Comparison of ENCODE assay signal across 8 cellular contexts in the genomic region with DNA sequence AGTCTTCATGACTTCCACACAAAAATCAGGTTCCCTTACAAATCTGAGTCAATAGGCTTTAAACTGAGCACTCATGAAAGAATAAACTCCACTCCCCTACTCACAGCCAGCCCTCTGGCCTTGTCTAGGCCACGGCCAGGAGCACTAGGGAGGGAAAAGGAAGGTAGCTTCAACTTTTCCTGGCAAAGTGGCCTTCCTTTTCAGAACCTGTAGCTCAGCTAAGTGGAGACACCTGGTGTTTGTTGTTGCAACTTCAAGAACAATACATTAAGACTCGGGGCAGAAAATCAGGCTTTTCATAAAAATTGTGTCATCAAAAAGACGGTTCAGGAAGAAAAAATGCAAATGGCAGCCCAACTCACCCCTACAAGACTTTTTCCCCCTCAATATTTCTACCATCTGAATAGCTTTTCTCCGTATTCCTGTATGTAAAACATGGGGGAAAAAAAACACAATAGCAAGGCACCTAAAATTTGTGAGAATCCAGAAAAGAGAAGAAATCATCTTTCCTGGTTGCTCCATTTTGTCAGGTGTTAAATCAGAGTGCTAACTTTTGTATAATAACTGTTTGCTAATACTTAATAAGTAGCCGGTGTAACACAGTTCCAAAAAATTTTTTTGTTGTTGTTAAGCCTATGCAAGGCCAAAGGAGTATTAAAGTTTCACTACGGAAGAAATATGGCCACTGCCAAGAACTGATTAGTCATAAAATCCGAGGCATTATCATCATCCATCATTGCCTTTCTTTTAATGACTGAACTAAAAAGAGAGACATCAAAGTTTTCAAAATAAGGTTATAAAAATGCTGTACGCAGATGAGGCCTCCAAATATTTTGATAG.
A peak's percentile ranks its signal among the peaks of the same experiment; 100 is the strongest.
DNase-seq lines count a peak whose midpoint lies in the region; ATAC-seq, FAIRE-seq and TF ChIP-seq lines count a peak whose summit lies in the region.

No MANE protein-coding gene starts in this region.

- TF ChIP-seq CTCF in BE2C (IDR thresholded peaks at IDR 0.05; ENCODE audit: low read depth, low read length) (peak; percentile 70), GM13977 (IDR thresholded peaks at IDR 0.05; ENCODE audit: extremely low read depth, insufficient read depth, missing control alignments) (peak; percentile 52), bronchial epithelial cell (IDR thresholded peaks at IDR 0.05; ENCODE audit: insufficient read depth, low read length, severe bottlenecking) (peak; percentile 50)

- H2AFZ ChIP-seq in mesenchymal stem cell (ENCODE audit: low read depth, low read length), result no peak overlapping the region

- peak overlapping the region; percentile 85 to 87 for H2BK12ac ChIP-seq in mesenchymal stem cell (ENCODE audit: low read length in 2 of 2)

- H2AK5ac ChIP-seq in mesenchymal stem cell (ENCODE audit: low read length, severe bottlenecking), result no peak overlapping the region

- H3K27ac ChIP-seq in mesenchymal stem cell (ENCODE audit: low read length, poor library complexity, severe bottlenecking), result peak overlapping the region; percentile 76

- H2BK5ac ChIP-seq in mesenchymal stem cell (ENCODE audit: low read depth, low read length, poor library complexity, severe bottlenecking), result no peak overlapping the region

- H3K79me1 ChIP-seq in mesenchymal stem cell (replicated peaks; ENCODE audit: low read length, poor library complexity, severe bottlenecking), result no peaks in the 10 kb centered on the region

- H3K4me1 ChIP-seq in BE2C, result peaks cover 11% of the 10 kb centered on the region; the same call in 1 of the 2 replicates
- H3K4me1 ChIP-seq in mesenchymal stem cell (ENCODE audit: control insufficient read depth, insufficient read depth, low read depth, low read length), result peaks cover 3% of the 10 kb centered on the region

- no peak overlapping the region for H4K91ac ChIP-seq in mesenchymal stem cell (ENCODE audit: low read length)

- ATAC-seq in HG03460 (IDR thresholded peaks at IDR 0.05; ENCODE audit: unreplicated experiment) (no peak), GM19328 (IDR thresholded peaks at IDR 0.05; ENCODE audit: unreplicated experiment) (no peak)

- no peak overlapping the region for H2BK120ac ChIP-seq in mesenchymal stem cell (ENCODE audit: low read depth, low read length)

- no peak overlapping the region for H3K4me2 ChIP-seq in mesenchymal stem cell (ENCODE audit: low read length, poor library complexity, severe bottlenecking)

- peak overlapping the region; percentile 86 for H3K9ac ChIP-seq in mesenchymal stem cell (ENCODE audit: low read length)

- H3K27me3 ChIP-seq in BE2C (no peaks in the 10 kb centered on the region), MG63 (no peaks in the 10 kb centered on the region), bronchial epithelial cell (ENCODE audit: control insufficient read depth, insufficient read depth, low read length) (no peaks in the 10 kb centered on the region), mesenchymal stem cell (ENCODE audit: control insufficient read depth in 1 of 2, insufficient read depth in 1 of 2, low read length in 2 of 2) (no peaks in the 10 kb centered on the region)

- H4K8ac ChIP-seq in mesenchymal stem cell (ENCODE audit: low read length), result peak overlapping the region; percentile 59

- H3K9me3 ChIP-seq in BE2C (no peaks in the 10 kb centered on the region), MG63 (no peaks in the 10 kb centered on the region), mesenchymal stem cell (ENCODE audit: control insufficient read depth, low read length) (no peaks in the 10 kb centered on the region)

- in situ Hi-C loops in GM13977 (cut with MboI; ENCODE audit: low pct_unique_long_range_greater_than_20kb, low sequenced_read_pairs, unreplicated experiment), result no loop called here

- FAIRE-seq in bronchial epithelial cell (lab: Jason Lieb, UNC), result no peak

- H3K36me3 ChIP-seq in BE2C (no peaks in the 10 kb centered on the region), MG63 (no peaks in the 10 kb centered on the region), bronchial epithelial cell (ENCODE audit: control insufficient read depth, insufficient read depth, low read length) (no peaks in the 10 kb centered on the region), mesenchymal stem cell (ENCODE audit: control insufficient read depth in 1 of 2, insufficient read depth in 2 of 2, low read depth in 1 of 2, low read length in 2 of 2) (no peaks in the 10 kb centered on the region)

- DNase-seq in BE2C (peak; percentile 35), GM13977 (ENCODE audit: low spot score) (no peak), MG63 (peak; percentile 37), bronchial epithelial cell (ENCODE audit: low read depth) (peak; percentile 71), mesenchymal stem cell (peak; percentile 70), NCI-H1694 treated with DMSO at 0.1 percent for 48 hours (lab: John Stamatoyannopoulos, UW) (no peak)

- no peak overlapping the region for H3K23ac ChIP-seq in mesenchymal stem cell (ENCODE audit: low read length in 2 of 2)

- 75% methylated on average over 3 of the region's 8 CpGs for WGBS in mesenchymal stem cell

- no peak overlapping the region for H3K4me3 ChIP-seq in BE2C (ENCODE audit: low read depth, low read length)
- H3K4me3 ChIP-seq in MG63, result no peak overlapping the region
- no peak overlapping the region for H3K4me3 ChIP-seq in bronchial epithelial cell (ENCODE audit: low read depth, low read length)
- peak overlapping the region in 1 of 2 experiments; percentile 61 for H3K4me3 ChIP-seq in mesenchymal stem cell (ENCODE audit: insufficient read depth in 1 of 2, low read depth in 1 of 2, low read length in 2 of 2)

- H3K14ac ChIP-seq in mesenchymal stem cell (ENCODE audit: low read length in 2 of 2), result no peak overlapping the region

- H3K18ac ChIP-seq in mesenchymal stem cell (ENCODE audit: low read depth in 1 of 2, low read length in 2 of 2), result peak overlapping the region in 1 of 2 experiments; percentile 50

- no peak overlapping the region for H2BK15ac ChIP-seq in mesenchymal stem cell (ENCODE audit: low read depth, poor library complexity, severe bottlenecking)

- peak overlapping the region in 1 of 2 experiments; percentile 91 for H3K4ac ChIP-seq in mesenchymal stem cell (ENCODE audit: low read depth in 1 of 2, low read length in 2 of 2)

Comparison
In these comparisons a context has a peak if more than half of its experiments do, and no peak if none do; other contexts are left out.
1. DNase-seq: peak in BE2C (single experiment), MG63 (single experiment), bronchial epithelial cell (single experiment) and mesenchymal stem cell (single experiment); none in GM13977 (single experiment) and NCI-H1694 treated with DMSO at 0.1 percent for 48 hours (single experiment).
2. Peak in every context shown above with its lines, with median percentiles within 50 percentile points of each other: CTCF ChIP-seq.